In genomic region chr6:43095939-43096338, GRCh38 we compare ENCODE assay signal across 1 cellular context.
TF ChIP-seq lines count a peak whose summit lies in the region.

No MANE protein-coding gene starts in this region.

TF ChIP-seq in K562, 482 proteins besides CTCF, POLR2A, EP300 and RAD21:
- TF ChIP-seq TARDBP (IDR thresholded peaks at IDR 0.05) (no peak), BRD4 (IDR thresholded peaks at IDR 0.05) (no peak), KLF10 (CRISPR knock-in tag; IDR thresholded peaks at IDR 0.05) (no peak), ZNF592 (IDR thresholded peaks at IDR 0.05) (0 out of 2 replicates have a peak, but pooled peaks have one; percentile 4), ZBTB33 (CRISPR knock-in tag; IDR thresholded peaks at IDR 0.05) (peak; percentile 80)
